Comparison of ENCODE assay signal across 1 cellular context in genomic region chr3:142363936-142364467, GRCh38.
TF ChIP-seq lines count a peak whose summit lies in the region.

No MANE protein-coding gene starts in this region.

TF ChIP-seq in HepG2, 621 proteins besides CTCF, POLR2A, EP300 and RAD21 (continued from another document):
- TF ChIP-seq, protein P1, sequence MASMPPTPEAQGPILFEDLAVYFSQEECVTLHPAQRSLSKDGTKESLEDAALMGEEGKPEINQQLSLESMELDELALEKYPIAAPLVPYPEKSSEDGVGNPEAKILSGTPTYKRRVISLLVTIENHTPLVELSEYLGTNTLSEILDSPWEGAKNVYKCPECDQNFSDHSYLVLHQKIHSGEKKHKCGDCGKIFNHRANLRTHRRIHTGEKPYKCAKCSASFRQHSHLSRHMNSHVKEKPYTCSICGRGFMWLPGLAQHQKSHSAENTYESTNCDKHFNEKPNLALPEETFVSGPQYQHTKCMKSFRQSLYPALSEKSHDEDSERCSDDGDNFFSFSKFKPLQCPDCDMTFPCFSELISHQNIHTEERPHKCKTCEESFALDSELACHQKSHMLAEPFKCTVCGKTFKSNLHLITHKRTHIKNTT (CRISPR knock-in tag; IDR thresholded peaks at IDR 0.05) = no peak
- TF ChIP-seq MIER3 (CRISPR knock-in tag; IDR thresholded peaks at IDR 0.05; ENCODE audit: borderline replicate concordance) (no peak), NKX3-1 (CRISPR knock-in tag; IDR thresholded peaks at IDR 0.05) (no peak), RELA (CRISPR knock-in tag; IDR thresholded peaks at IDR 0.05) (no peak), ZNF343 (CRISPR knock-in tag; IDR thresholded peaks at IDR 0.05) (no peak), ZNF496 (CRISPR knock-in tag; IDR thresholded peaks at IDR 0.05; ENCODE audit: insufficient replicate concordance) (no peak), ZNF30 (CRISPR knock-in tag; IDR thresholded peaks at IDR 0.05) (no peak), RARG (CRISPR knock-in tag; IDR thresholded peaks at IDR 0.05; ENCODE audit: low read depth) (no peak), SNRNP70 (IDR thresholded peaks at IDR 0.05; ENCODE audit: low read depth, low read length) (no peak), GZF1 (CRISPR knock-in tag; IDR thresholded peaks at IDR 0.05) (no peak), GFI1 (CRISPR knock-in tag; IDR thresholded peaks at IDR 0.05; ENCODE audit: borderline replicate concordance) (peak; percentile 96), MAFG (CRISPR knock-in tag; IDR thresholded peaks at IDR 0.05) (no peak), ZNF20 (CRISPR knock-in tag; IDR thresholded peaks at IDR 0.05) (no peak), RCOR2 (CRISPR knock-in tag; IDR thresholded peaks at IDR 0.05) (no peak), NFRKB (IDR thresholded peaks at IDR 0.05) (no peak), ZUFSP (CRISPR knock-in tag; IDR thresholded peaks at IDR 0.05; ENCODE audit: borderline replicate concordance) (no peak), FUBP1 (CRISPR knock-in tag; IDR thresholded peaks at IDR 0.05; ENCODE audit: borderline replicate concordance) (no peak), ZNF512 (CRISPR knock-in tag; IDR thresholded peaks at IDR 0.05) (no peak), ZHX1 (CRISPR knock-in tag; IDR thresholded peaks at IDR 0.05; ENCODE audit: low read depth) (no peak), CBX5 (CRISPR knock-in tag; IDR thresholded peaks at IDR 0.05; ENCODE audit: borderline replicate concordance) (no peak), HMG20B (CRISPR knock-in tag; conservative IDR thresholded peaks at IDR 0.05) (0 out of 2 replicates have a peak, but pooled peaks have one; percentile 69), YY1 (IDR thresholded peaks at IDR 0.05; ENCODE audit: insufficient read depth, insufficient replicate concordance, low read depth, low read length) (no peak), DNMT3B (CRISPR knock-in tag; conservative IDR thresholded peaks at IDR 0.05) (no peak)
- TF ChIP-seq, protein P2, sequence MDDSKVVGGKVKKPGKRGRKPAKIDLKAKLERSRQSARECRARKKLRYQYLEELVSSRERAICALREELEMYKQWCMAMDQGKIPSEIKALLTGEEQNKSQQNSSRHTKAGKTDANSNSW (CRISPR knock-in tag; IDR thresholded peaks at IDR 0.05; ENCODE audit: borderline replicate concordance) = no peak
TF ChIP-seq in HepG2: peak in this region for 8.
